Comparison of ENCODE assay signal across 24 cellular contexts in the genomic region with DNA sequence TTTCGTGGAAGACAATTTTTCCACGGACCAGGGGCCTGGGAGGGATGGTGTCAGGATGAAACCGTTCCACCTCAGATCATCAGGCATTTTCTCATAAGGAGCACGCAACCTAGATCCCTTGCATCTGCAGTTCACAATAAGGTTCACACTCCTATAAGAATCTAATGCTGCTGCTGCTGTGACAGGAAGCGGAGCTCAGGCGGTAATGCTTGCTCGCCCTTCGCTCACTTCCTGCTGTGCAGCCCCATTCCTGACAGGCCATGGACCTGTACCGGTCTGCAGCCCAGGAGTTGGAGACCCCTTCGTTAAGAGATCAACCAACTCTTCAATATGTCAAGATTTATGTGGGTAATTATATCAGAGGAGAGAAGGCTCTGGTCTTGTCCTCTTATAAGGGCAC.
"Had no signal": no experiment of that assay in that cellular context is flagged by ENCODE, and none has a peak within 500 bp of the region (broad histone marks: within the 10 kb centered on the region; RNA-seq: fewer than 3 reads in every experiment).

No MANE protein-coding gene starts in this region.

- H3K4me1 ChIP-seq: colonic mucosa had no signal

- H3K27me3 ChIP-seq: colonic mucosa, gastrocnemius medialis, hepatocyte, left lung, neutrophil, pancreas, right lobe of liver, thyroid gland had no signal

- H3K36me3 ChIP-seq: colonic mucosa, gastrocnemius medialis, pancreas, right lobe of liver, thyroid gland had no signal

- H3K27ac ChIP-seq: colonic mucosa, gastrocnemius medialis, hepatocyte, left lung, neutrophil, pancreas, right lobe of liver, thyroid gland had no signal

- H3K4me3 ChIP-seq: colonic mucosa, gastrocnemius medialis, hepatocyte, left lung, pancreas, right lobe of liver, thyroid gland had no signal

- H2AFZ ChIP-seq: hepatocyte had no signal

- H3K9me3 ChIP-seq: colonic mucosa, gastrocnemius medialis, left lung, neutrophil, pancreas, right lobe of liver, thyroid gland had no signal

- H3K4me2 ChIP-seq: hepatocyte had no signal

- DNase-seq: colonic mucosa; effector memory CD4-positive, alpha-beta T cell; foreskin fibroblast; gastrocnemius medialis; left cardiac atrium; left lung; mesenchymal stem cell; midbrain; naive thymus-derived CD4-positive, alpha-beta T cell; nephron progenitor cell; pancreas; retina; right lobe of liver; small intestine; stimulated activated CD4-positive, alpha-beta T cell treated with anti-CD3 and anti-CD28 coated beads, Interleukin-12 subunit alpha, Interleukin-12 subunit beta, amount 100 ng/mL, for 4 hours; stimulated activated CD4-positive, alpha-beta T cell treated with anti-CD3 and anti-CD28 coated beads, Interleukin-1b, Interleukin-23, amount 100 ng/mL, for 48 hours; stimulated activated CD4-positive, alpha-beta T cell treated with anti-CD3 and anti-CD28 coated beads, Interleukin-4, amount 100 ng/mL, for 1 hour; stimulated activated CD8-positive, alpha-beta memory T cell treated with anti-CD3 and anti-CD28 coated beads, Interleukin-4, amount 100 ng/mL, for 48 hours; stimulated activated naive CD4-positive, alpha-beta T cell; stimulated activated naive CD8-positive, alpha-beta T cell treated with anti-CD3 and anti-CD28 coated beads, Interleukin-15, amount 100 ng/mL, for 72 hours; thyroid gland had no signal

- ATAC-seq: esophagus mucosa; gastrocnemius medialis; left cardiac atrium; left lung; naive thymus-derived CD4-positive, alpha-beta T cell; pancreas; right lobe of liver; stimulated activated naive CD8-positive, alpha-beta T cell treated with anti-CD3 and anti-CD28 coated beads, Interleukin-15, amount 100 ng/mL, for 72 hours had no signal
